ENCODE assay signal across 1 cellular context in the genomic region with DNA sequence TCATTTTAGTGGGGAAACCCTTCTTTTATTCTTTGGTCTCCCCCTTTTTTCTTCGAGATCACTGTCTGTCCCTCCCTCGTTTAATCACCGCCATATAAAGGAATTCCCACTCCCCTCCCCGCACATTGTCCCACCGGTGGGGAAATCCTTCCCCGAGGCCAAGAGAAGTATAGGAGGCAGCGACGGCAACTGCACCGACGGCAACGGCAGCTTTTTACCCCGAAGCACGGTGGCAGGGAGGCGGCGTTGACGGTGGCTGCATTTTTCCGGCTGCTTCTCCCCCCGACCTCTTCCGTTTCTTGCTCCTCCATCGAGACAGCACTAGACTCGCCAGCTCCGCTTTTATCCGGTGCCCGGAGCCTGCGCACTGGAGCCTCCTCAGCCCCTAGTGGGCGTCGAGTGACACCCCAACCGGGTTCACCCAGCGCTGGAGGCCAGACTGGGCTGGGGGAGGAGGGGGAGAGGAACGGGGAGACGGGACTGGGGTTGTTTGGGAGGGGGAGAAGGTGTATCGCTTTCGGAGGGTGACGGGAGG.
TF ChIP-seq lines count a peak whose summit lies in the region.

No MANE protein-coding gene starts in this region.

TF ChIP-seq in K562, 482 proteins besides CTCF, POLR2A, EP300 and RAD21 (continued from another document and continues in another):
- TF ChIP-seq, protein P1, sequence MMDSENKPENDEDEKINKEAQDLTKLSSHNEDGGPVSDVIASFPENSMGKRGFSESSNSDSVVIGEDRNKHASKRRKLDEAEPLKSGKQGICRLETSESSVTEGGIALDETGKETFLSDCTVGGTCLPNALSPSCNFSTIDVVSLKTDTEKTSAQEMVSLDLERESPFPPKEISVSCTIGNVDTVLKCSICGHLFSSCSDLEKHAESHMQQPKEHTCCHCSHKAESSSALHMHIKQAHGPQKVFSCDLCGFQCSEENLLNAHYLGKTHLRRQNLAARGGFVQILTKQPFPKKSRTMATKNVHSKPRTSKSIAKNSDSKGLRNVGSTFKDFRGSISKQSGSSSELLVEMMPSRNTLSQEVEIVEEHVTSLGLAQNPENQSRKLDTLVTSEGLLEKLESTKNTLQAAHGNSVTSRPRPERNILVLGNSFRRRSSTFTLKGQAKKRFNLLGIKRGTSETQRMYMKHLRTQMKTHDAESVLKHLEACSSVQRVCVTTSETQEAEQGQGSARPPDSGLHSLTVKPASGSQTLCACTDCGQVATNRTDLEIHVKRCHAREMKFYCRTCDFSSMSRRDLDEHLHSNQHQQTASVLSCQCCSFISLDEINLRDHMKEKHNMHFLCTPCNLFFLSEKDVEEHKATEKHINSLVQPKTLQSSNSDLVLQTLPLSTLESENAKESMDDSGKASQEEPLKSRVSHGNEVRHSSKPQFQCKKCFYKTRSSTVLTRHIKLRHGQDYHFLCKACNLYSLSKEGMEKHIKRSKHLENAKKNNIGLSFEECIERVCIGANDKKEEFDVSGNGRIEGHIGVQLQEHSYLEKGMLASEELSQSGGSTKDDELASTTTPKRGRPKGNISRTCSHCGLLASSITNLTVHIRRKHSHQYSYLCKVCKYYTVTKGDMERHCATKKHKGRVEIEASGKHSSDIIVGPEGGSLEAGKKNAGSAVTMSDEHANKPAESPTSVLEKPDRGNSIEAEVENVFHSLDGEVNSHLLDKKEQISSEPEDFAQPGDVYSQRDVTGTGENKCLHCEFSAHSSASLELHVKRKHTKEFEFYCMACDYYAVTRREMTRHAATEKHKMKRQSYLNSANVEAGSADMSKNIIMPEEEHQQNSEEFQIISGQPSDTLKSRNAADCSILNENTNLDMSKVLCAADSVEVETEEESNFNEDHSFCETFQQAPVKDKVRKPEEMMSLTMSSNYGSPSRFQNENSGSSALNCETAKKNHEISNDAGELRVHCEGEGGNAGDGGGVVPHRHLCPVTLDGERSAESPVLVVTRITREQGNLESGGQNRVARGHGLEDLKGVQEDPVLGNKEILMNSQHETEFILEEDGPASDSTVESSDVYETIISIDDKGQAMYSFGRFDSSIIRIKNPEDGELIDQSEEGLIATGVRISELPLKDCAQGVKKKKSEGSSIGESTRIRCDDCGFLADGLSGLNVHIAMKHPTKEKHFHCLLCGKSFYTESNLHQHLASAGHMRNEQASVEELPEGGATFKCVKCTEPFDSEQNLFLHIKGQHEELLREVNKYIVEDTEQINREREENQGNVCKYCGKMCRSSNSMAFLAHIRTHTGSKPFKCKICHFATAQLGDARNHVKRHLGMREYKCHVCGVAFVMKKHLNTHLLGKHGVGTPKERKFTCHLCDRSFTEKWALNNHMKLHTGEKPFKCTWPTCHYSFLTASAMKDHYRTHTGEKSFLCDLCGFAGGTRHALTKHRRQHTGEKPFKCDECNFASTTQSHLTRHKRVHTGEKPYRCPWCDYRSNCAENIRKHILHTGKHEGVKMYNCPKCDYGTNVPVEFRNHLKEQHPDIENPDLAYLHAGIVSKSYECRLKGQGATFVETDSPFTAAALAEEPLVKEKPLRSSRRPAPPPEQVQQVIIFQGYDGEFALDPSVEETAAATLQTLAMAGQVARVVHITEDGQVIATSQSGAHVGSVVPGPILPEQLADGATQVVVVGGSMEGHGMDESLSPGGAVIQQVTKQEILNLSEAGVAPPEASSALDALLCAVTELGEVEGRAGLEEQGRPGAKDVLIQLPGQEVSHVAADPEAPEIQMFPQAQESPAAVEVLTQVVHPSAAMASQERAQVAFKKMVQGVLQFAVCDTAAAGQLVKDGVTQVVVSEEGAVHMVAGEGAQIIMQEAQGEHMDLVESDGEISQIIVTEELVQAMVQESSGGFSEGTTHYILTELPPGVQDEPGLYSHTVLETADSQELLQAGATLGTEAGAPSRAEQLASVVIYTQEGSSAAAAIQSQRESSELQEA (IDR thresholded peaks at IDR 0.05; ENCODE audit: low read depth) = no peak
- TF ChIP-seq, protein P2, sequence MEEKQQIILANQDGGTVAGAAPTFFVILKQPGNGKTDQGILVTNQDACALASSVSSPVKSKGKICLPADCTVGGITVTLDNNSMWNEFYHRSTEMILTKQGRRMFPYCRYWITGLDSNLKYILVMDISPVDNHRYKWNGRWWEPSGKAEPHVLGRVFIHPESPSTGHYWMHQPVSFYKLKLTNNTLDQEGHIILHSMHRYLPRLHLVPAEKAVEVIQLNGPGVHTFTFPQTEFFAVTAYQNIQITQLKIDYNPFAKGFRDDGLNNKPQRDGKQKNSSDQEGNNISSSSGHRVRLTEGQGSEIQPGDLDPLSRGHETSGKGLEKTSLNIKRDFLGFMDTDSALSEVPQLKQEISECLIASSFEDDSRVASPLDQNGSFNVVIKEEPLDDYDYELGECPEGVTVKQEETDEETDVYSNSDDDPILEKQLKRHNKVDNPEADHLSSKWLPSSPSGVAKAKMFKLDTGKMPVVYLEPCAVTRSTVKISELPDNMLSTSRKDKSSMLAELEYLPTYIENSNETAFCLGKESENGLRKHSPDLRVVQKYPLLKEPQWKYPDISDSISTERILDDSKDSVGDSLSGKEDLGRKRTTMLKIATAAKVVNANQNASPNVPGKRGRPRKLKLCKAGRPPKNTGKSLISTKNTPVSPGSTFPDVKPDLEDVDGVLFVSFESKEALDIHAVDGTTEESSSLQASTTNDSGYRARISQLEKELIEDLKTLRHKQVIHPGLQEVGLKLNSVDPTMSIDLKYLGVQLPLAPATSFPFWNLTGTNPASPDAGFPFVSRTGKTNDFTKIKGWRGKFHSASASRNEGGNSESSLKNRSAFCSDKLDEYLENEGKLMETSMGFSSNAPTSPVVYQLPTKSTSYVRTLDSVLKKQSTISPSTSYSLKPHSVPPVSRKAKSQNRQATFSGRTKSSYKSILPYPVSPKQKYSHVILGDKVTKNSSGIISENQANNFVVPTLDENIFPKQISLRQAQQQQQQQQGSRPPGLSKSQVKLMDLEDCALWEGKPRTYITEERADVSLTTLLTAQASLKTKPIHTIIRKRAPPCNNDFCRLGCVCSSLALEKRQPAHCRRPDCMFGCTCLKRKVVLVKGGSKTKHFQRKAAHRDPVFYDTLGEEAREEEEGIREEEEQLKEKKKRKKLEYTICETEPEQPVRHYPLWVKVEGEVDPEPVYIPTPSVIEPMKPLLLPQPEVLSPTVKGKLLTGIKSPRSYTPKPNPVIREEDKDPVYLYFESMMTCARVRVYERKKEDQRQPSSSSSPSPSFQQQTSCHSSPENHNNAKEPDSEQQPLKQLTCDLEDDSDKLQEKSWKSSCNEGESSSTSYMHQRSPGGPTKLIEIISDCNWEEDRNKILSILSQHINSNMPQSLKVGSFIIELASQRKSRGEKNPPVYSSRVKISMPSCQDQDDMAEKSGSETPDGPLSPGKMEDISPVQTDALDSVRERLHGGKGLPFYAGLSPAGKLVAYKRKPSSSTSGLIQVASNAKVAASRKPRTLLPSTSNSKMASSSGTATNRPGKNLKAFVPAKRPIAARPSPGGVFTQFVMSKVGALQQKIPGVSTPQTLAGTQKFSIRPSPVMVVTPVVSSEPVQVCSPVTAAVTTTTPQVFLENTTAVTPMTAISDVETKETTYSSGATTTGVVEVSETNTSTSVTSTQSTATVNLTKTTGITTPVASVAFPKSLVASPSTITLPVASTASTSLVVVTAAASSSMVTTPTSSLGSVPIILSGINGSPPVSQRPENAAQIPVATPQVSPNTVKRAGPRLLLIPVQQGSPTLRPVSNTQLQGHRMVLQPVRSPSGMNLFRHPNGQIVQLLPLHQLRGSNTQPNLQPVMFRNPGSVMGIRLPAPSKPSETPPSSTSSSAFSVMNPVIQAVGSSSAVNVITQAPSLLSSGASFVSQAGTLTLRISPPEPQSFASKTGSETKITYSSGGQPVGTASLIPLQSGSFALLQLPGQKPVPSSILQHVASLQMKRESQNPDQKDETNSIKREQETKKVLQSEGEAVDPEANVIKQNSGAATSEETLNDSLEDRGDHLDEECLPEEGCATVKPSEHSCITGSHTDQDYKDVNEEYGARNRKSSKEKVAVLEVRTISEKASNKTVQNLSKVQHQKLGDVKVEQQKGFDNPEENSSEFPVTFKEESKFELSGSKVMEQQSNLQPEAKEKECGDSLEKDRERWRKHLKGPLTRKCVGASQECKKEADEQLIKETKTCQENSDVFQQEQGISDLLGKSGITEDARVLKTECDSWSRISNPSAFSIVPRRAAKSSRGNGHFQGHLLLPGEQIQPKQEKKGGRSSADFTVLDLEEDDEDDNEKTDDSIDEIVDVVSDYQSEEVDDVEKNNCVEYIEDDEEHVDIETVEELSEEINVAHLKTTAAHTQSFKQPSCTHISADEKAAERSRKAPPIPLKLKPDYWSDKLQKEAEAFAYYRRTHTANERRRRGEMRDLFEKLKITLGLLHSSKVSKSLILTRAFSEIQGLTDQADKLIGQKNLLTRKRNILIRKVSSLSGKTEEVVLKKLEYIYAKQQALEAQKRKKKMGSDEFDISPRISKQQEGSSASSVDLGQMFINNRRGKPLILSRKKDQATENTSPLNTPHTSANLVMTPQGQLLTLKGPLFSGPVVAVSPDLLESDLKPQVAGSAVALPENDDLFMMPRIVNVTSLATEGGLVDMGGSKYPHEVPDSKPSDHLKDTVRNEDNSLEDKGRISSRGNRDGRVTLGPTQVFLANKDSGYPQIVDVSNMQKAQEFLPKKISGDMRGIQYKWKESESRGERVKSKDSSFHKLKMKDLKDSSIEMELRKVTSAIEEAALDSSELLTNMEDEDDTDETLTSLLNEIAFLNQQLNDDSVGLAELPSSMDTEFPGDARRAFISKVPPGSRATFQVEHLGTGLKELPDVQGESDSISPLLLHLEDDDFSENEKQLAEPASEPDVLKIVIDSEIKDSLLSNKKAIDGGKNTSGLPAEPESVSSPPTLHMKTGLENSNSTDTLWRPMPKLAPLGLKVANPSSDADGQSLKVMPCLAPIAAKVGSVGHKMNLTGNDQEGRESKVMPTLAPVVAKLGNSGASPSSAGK (IDR thresholded peaks at IDR 0.05) = no peak
- TF ChIP-seq, protein P3, sequence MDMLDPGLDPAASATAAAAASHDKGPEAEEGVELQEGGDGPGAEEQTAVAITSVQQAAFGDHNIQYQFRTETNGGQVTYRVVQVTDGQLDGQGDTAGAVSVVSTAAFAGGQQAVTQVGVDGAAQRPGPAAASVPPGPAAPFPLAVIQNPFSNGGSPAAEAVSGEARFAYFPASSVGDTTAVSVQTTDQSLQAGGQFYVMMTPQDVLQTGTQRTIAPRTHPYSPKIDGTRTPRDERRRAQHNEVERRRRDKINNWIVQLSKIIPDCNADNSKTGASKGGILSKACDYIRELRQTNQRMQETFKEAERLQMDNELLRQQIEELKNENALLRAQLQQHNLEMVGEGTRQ (CRISPR knock-in tag; IDR thresholded peaks at IDR 0.05) = 0 out of 2 replicates have a peak, but pooled peaks have one; percentile 40
- TF ChIP-seq ETV1 (tag; conservative IDR thresholded peaks at IDR 0.05; ENCODE audit: low read depth) (peak; percentile 88), ESRRB (CRISPR knock-in tag; IDR thresholded peaks at IDR 0.05; ENCODE audit: borderline replicate concordance) (no peak; the same call in 1 of the 2 replicates), THRAP3 (IDR thresholded peaks at IDR 0.05; ENCODE audit: borderline replicate concordance) (peak; percentile 94), SLC30A9 (CRISPR knock-in tag; IDR thresholded peaks at IDR 0.05) (no peak), CHD1 (IDR thresholded peaks at IDR 0.05; ENCODE audit: low read length) (peak; percentile 92), BCOR (IDR thresholded peaks at IDR 0.05) (peak; percentile 90; the same call in 1 of the 2 replicates), HDAC2 (IDR thresholded peaks at IDR 0.05) (no peak), ZNF507 (tag; conservative IDR thresholded peaks at IDR 0.05) (no peak), ZNF224 (CRISPR knock-in tag; IDR thresholded peaks at IDR 0.05) (0 out of 2 replicates have a peak, but pooled peaks have one; percentile 66), HEY1 (CRISPR knock-in tag; IDR thresholded peaks at IDR 0.05; ENCODE audit: borderline replicate concordance) (peak; percentile 79; the same call in 1 of the 2 replicates), HDAC8 (tag; IDR thresholded peaks at IDR 0.05) (peak; percentile 27; the same call in 1 of the 2 replicates), JUNB (CRISPR knock-in tag; conservative IDR thresholded peaks at IDR 0.05) (no peak), C11orf30 (IDR thresholded peaks at IDR 0.05; ENCODE audit: low read depth) (no peak), ZSCAN32 (CRISPR knock-in tag; IDR thresholded peaks at IDR 0.05) (peak; percentile 23; the same call in 1 of the 2 replicates), MYNN (IDR thresholded peaks at IDR 0.05) (no peak), MYNN (CRISPR knock-in tag; IDR thresholded peaks at IDR 0.05) (no peak), CBFA2T3 (IDR thresholded peaks at IDR 0.05) (no peak)
- TF ChIP-seq, protein P4, sequence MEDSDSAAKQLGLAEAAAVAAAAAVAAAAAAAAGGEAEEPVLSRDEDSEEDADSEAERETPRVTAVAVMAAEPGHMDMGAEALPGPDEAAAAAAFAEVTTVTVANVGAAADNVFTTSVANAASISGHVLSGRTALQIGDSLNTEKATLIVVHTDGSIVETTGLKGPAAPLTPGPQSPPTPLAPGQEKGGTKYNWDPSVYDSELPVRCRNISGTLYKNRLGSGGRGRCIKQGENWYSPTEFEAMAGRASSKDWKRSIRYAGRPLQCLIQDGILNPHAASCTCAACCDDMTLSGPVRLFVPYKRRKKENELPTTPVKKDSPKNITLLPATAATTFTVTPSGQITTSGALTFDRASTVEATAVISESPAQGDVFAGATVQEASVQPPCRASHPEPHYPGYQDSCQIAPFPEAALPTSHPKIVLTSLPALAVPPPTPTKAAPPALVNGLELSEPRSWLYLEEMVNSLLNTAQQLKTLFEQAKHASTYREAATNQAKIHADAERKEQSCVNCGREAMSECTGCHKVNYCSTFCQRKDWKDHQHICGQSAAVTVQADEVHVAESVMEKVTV (CRISPR knock-in tag; IDR thresholded peaks at IDR 0.05) = peak; percentile 5; the same call in 1 of the 2 replicates
- TF ChIP-seq, protein P5, sequence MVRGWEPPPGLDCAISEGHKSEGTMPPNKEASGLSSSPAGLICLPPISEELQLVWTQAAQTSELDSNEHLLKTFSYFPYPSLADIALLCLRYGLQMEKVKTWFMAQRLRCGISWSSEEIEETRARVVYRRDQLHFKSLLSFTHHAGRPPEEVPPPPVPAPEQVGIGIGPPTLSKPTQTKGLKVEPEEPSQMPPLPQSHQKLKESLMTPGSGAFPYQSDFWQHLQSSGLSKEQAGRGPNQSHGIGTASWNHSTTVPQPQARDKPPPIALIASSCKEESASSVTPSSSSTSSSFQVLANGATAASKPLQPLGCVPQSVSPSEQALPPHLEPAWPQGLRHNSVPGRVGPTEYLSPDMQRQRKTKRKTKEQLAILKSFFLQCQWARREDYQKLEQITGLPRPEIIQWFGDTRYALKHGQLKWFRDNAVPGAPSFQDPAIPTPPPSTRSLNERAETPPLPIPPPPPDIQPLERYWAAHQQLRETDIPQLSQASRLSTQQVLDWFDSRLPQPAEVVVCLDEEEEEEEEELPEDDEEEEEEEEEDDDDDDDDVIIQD (CRISPR knock-in tag; IDR thresholded peaks at IDR 0.05) = 0 out of 2 replicates have a peak, but pooled peaks have one; percentile 25
- TF ChIP-seq, protein P6, sequence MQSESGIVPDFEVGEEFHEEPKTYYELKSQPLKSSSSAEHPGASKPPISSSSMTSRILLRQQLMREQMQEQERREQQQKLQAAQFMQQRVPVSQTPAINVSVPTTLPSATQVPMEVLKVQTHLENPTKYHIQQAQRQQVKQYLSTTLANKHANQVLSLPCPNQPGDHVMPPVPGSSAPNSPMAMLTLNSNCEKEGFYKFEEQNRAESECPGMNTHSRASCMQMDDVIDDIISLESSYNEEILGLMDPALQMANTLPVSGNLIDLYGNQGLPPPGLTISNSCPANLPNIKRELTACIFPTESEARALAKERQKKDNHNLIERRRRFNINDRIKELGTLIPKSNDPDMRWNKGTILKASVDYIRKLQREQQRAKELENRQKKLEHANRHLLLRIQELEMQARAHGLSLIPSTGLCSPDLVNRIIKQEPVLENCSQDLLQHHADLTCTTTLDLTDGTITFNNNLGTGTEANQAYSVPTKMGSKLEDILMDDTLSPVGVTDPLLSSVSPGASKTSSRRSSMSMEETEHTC (IDR thresholded peaks at IDR 0.05) = no peak
- TF ChIP-seq, protein P7, sequence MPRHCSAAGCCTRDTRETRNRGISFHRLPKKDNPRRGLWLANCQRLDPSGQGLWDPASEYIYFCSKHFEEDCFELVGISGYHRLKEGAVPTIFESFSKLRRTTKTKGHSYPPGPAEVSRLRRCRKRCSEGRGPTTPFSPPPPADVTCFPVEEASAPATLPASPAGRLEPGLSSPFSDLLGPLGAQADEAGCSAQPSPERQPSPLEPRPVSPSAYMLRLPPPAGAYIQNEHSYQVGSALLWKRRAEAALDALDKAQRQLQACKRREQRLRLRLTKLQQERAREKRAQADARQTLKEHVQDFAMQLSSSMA (CRISPR knock-in tag; IDR thresholded peaks at IDR 0.05) = no peak; the same call in 1 of the 2 replicates
